Comparison of ENCODE assay signal across 14 cellular contexts in the genomic region with DNA sequence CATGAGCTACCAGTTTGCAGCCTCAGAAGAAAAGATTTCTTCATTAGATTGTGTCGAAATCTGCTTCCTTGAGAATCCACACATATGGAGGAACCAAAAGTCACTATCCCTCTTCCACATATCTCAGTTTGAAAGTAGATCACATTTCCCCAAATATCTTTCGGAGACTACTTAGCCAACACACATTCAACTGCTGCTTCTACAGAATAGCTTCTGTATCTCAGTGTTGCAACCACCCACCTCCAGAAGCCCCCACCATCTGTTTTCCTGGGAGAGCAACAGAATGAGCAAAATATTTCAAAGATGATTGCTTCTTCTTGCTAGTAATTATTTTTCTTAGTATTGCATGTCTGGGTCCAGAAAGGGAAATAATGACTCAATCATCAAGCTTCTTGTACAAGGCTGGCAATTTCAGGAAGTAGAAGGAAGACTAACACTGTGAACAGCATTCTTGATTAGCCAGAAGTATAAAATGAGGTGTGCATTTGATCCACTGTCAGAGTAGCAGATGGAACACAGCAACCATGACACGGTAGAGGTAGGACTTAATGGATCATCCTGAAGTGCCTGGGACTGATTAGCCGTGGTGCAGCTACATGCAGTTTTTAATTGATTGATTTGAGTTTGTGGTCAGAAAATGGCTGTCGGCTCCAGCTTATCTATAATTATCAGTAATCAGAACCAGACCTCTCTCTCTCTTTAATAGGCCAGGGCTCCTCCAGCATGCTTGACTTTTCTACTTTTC. TPM values are rescaled to one million over a fixed set of nuclear protein-coding genes. Genes with fewer than 3 reads are reported as not detected.
A peak's percentile ranks its signal among the peaks of the same experiment; 100 is the strongest.
DNase-seq lines count a peak whose midpoint lies in the region; ATAC-seq, FAIRE-seq and TF ChIP-seq lines count a peak whose summit lies in the region.
"Had no signal": no experiment of that assay in that cellular context is flagged by ENCODE, and none has a peak within 500 bp of the region (broad histone marks: within the 10 kb centered on the region; RNA-seq: fewer than 3 reads in every experiment).

No MANE protein-coding gene starts in this region.

- no peak overlapping the region for H3K4me3 Mint-ChIP-seq in activated CD4-positive, alpha-beta memory T cell treated with anti-CD3 and anti-CD28 coated beads for 36 hours
- H3K4me3 Mint-ChIP-seq: activated CD4-positive, alpha-beta T cell treated with anti-CD3 and anti-CD28 coated beads for 36 hours; H9 had no signal

- intact Hi-C loops in esophagus squamous epithelium (cut with DNase I): no loop called here
- intact Hi-C loops in activated CD4-positive, alpha-beta memory T cell treated with anti-CD3 and anti-CD28 coated beads for 36 hours (cut with micrococcal nuclease): no loop called here

- H3K27me3 Mint-ChIP-seq in activated CD4-positive, alpha-beta memory T cell treated with anti-CD3 and anti-CD28 coated beads for 36 hours: peaks cover 10% of the 10 kb centered on the region

- FAIRE-seq in HTR-8/SVneo (lab: Jason Lieb, UNC): no peak
- FAIRE-seq: GM19239 had no signal

- no peaks in the 10 kb centered on the region for H3K36me3 Mint-ChIP-seq in activated CD4-positive, alpha-beta memory T cell treated with anti-CD3 and anti-CD28 coated beads for 36 hours

- no peaks in the 10 kb centered on the region for H3K9me3 ChIP-seq in esophagus squamous epithelium

- H3K9me3 Mint-ChIP-seq in activated CD4-positive, alpha-beta memory T cell treated with anti-CD3 and anti-CD28 coated beads for 36 hours: no peaks in the 10 kb centered on the region
- H3K9me3 Mint-ChIP-seq: H9 had no signal

- peaks cover 0 to 5% (median 4%) of the 10 kb centered on the region in 3 donors for H3K4me1 ChIP-seq in esophagus squamous epithelium

- H3K4me1 Mint-ChIP-seq in activated CD4-positive, alpha-beta memory T cell treated with anti-CD3 and anti-CD28 coated beads for 36 hours (ENCODE audit: low read depth): no peaks in the 10 kb centered on the region
- H3K4me1 Mint-ChIP-seq: activated CD4-positive, alpha-beta T cell treated with anti-CD3 and anti-CD28 coated beads for 36 hours had no signal

- no peak overlapping the region for H3K27ac Mint-ChIP-seq in activated CD4-positive, alpha-beta memory T cell treated with anti-CD3 and anti-CD28 coated beads for 36 hours
- H3K27ac Mint-ChIP-seq: activated CD4-positive, alpha-beta T cell treated with anti-CD3 and anti-CD28 coated beads for 36 hours; H9 had no signal

- peak; percentile 12 for DNase-seq in AG08396 (ENCODE audit: low spot score)
- peak; percentile 34 for DNase-seq in HT1080 (ENCODE audit: low read depth)
- peak; percentile 31 for DNase-seq in amniotic stem cell (lab: John Stamatoyannopoulos, UW)
- peak; percentile 77 for DNase-seq in islet precursor cell
- DNase-seq in HTR-8/SVneo (ENCODE audit: insufficient read length, low spot score): no peak
- no peak for DNase-seq in esophagus squamous epithelium (lab: John Stamatoyannopoulos, UW)
- no peak for DNase-seq in activated CD4-positive, alpha-beta memory T cell treated with anti-CD3 and anti-CD28 coated beads for 36 hours
- DNase-seq: activated CD4-positive, alpha-beta T cell treated with anti-CD3 and anti-CD28 coated beads for 36 hours; activated gamma-delta T cell; H9 had no signal

- POLR2A ChIA-PET in activated CD4-positive, alpha-beta memory T cell treated with anti-CD3 and anti-CD28 coated beads for 36 hours (lab: Charles Lee): no interaction called here

- TF ChIP-seq POLR2A in esophagus squamous epithelium (IDR thresholded peaks at IDR 0.05): no peak

- H3K27ac ChIP-seq in esophagus squamous epithelium: peak overlapping the region in 2 of 4 donors; percentile 11 to 23
- H3K27ac ChIP-seq: C4-2B had no signal

- no peak for TF ChIP-seq CTCF in esophagus squamous epithelium (IDR thresholded peaks at IDR 0.05)

- CTCF ChIA-PET in activated CD4-positive, alpha-beta memory T cell treated with anti-CD3 and anti-CD28 coated beads for 36 hours (lab: Charles Lee): no interaction called here

- H3K36me3 ChIP-seq in esophagus squamous epithelium: no peaks in the 10 kb centered on the region

- 71 to 83% methylated on average over 5 of the region's 5 CpGs for WGBS in esophagus squamous epithelium, 2 donors

- no peaks in the 10 kb centered on the region for H3K27me3 ChIP-seq in esophagus squamous epithelium

- no peak overlapping the region for H3K4me3 ChIP-seq in esophagus squamous epithelium
- H3K4me3 ChIP-seq: K562 had no signal

- ATAC-seq in HG03025 (IDR thresholded peaks at IDR 0.05; ENCODE audit: low FRiP score, unreplicated experiment): no peak
- ATAC-seq: activated CD4-positive, alpha-beta T cell treated with anti-CD3 and anti-CD28 coated beads for 36 hours; K562 had no signal

RNA-seq across cellular contexts. Expression of a gene that starts 24.9 kb away (rescaled TPM):
- not detected in 2 replicates for total RNA-seq in HT1080 (2014; rRNA removed; shearing (Covaris generic))
- 0.03 TPM in 1 of 2 replicates, not detected in the other for polyA plus RNA-seq in HT1080 (2015; cell fraction: cytosol; rRNA removed)
- polyA plus RNA-seq in HT1080 (2015; cell fraction: nucleus; rRNA removed): 0.08 and 0.09 TPM in 2 replicates
- total RNA-seq in esophagus squamous epithelium: not detected
- under 1 TPM; 0.17 to 0.19 TPM for total RNA-seq in activated CD4-positive, alpha-beta memory T cell treated with anti-CD3 and anti-CD28 coated beads for 36 hours
- total RNA-seq: H9 had no signal

Comparison
In these comparisons a context has a peak if more than half of its experiments do, and no peak if none do; other contexts are left out.
1. DNase-seq: peak in AG08396 (single experiment), HT1080 (single experiment), amniotic stem cell (single experiment) and islet precursor cell (single experiment); none in HTR-8/SVneo (single experiment), esophagus squamous epithelium (single experiment) and activated CD4-positive, alpha-beta memory T cell treated with anti-CD3 and anti-CD28 coated beads for 36 hours (single experiment).